ENCODE assay signal across 24 cellular contexts in the genomic region with DNA sequence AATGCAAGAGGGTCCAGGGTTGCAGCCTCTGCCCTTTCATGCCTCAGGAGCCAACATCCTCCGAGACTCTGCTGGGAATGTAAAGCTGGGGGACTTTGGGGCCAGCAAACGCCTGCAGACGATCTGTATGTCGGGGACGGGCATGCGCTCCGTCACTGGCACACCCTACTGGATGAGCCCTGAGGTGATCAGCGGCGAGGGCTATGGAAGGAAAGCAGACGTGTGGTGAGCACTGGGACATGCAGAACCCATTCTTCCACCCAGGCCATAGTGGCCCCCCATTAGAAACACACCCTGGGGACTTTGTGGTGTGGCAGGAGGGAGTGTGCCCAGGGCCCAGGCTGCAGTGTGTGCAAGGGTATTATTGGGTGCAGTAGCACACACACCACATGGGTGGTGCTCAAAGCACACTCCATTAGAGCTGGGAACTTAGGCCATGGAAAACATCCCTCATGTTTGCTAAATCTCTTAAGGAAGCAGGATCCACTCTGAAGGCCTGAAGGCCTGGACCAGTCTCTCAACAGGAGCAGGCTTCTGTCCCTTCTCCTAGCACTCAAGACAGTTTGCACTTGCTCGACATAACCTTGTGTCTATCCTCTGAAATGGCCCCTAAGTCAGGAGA. TPM values are rescaled to one million over a fixed set of nuclear protein-coding genes. Genes with fewer than 3 reads are reported as not detected.
DNase-seq lines count a peak whose midpoint lies in the region; ATAC-seq, FAIRE-seq and TF ChIP-seq lines count a peak whose summit lies in the region.
"Had no signal": no experiment of that assay in that cellular context is flagged by ENCODE, and none has a peak within 500 bp of the region (broad histone marks: within the 10 kb centered on the region; RNA-seq: fewer than 3 reads in every experiment).

No MANE protein-coding gene starts in this region.

- no peak for TF ChIP-seq CTCF in neutrophil (IDR thresholded peaks at IDR 0.05)
- no peak for TF ChIP-seq CTCF in progenitor cell of endocrine pancreas (IDR thresholded peaks at IDR 0.05; ENCODE audit: unreplicated experiment)

- H3K4me3 Mint-ChIP-seq in T-helper 1 cell treated with Interleukin-12 subunit alpha and Interleukin-12 subunit beta and Interleukin-4 antibody, amounts not matched to agents 30 μg/mL and 1 μg/mL, for 36 hours = no peak overlapping the region
- no peak overlapping the region for H3K4me3 Mint-ChIP-seq in activated naive CD8-positive, alpha-beta T cell treated with anti-CD3 and anti-CD28 coated beads for 36 hours
- no peak overlapping the region for H3K4me3 Mint-ChIP-seq in progenitor cell of endocrine pancreas (ENCODE audit: low read depth)
- H3K4me3 Mint-ChIP-seq: WTC11 had no signal

- peak; percentile 48 for FAIRE-seq in HTR-8/SVneo (lab: Jason Lieb, UNC)
- FAIRE-seq: A204.1, frontal cortex, kidney had no signal

- peak overlapping the region; percentile 31 for H3K27ac Mint-ChIP-seq in T-helper 1 cell treated with Interleukin-12 subunit alpha and Interleukin-12 subunit beta and Interleukin-4 antibody, amounts not matched to agents 30 μg/mL and 1 μg/mL, for 36 hours
- peak overlapping the region; percentile 32 for H3K27ac Mint-ChIP-seq in activated naive CD8-positive, alpha-beta T cell treated with anti-CD3 and anti-CD28 coated beads for 36 hours
- H3K27ac Mint-ChIP-seq in progenitor cell of endocrine pancreas = no peak overlapping the region
- H3K27ac Mint-ChIP-seq: WTC11 had no signal

- peaks cover 14 to 16% of the 10 kb centered on the region in 2 experiments for H3K4me1 ChIP-seq in neutrophil (ENCODE audit: control insufficient read depth in 1 of 2, insufficient read depth in 1 of 2, low read depth in 1 of 2, low read length in 1 of 2)

- H3K4me3 ChIP-seq in neutrophil (ENCODE audit: low read depth in 1 of 2, low read length in 1 of 2) = no peak overlapping the region
- H3K4me3 ChIP-seq: BLaER1 treated with 17β-estradiol and CSF1 and Interleukin-3, amounts not matched to agents 10 nM and 100 nM; dorsolateral prefrontal cortex; lung; stomach; upper lobe of right lung had no signal

- H3K27me3 ChIP-seq in neutrophil = no peaks in the 10 kb centered on the region
- H3K27me3 ChIP-seq: BLaER1 treated with 17β-estradiol and CSF1 and Interleukin-3, amounts not matched to agents 10 nM and 100 nM; dorsolateral prefrontal cortex; stomach; upper lobe of right lung had no signal

- no peak for ATAC-seq in HG02973 (IDR thresholded peaks at IDR 0.05; ENCODE audit: unreplicated experiment)
- ATAC-seq: upper lobe of right lung, WTC11 had no signal

- peaks cover 25% of the 10 kb centered on the region for H3K4me1 Mint-ChIP-seq in T-helper 1 cell treated with Interleukin-12 subunit alpha and Interleukin-12 subunit beta and Interleukin-4 antibody, amounts not matched to agents 30 μg/mL and 1 μg/mL, for 36 hours (ENCODE audit: low read depth)
- H3K4me1 Mint-ChIP-seq in activated naive CD8-positive, alpha-beta T cell treated with anti-CD3 and anti-CD28 coated beads for 36 hours = peaks cover 49% of the 10 kb centered on the region
- no peaks in the 10 kb centered on the region for H3K4me1 Mint-ChIP-seq in progenitor cell of endocrine pancreas (ENCODE audit: low read depth)

- H3K27me3 Mint-ChIP-seq in T-helper 1 cell treated with Interleukin-12 subunit alpha and Interleukin-12 subunit beta and Interleukin-4 antibody, amounts not matched to agents 30 μg/mL and 1 μg/mL, for 36 hours (ENCODE audit: low read depth) = no peaks in the 10 kb centered on the region
- no peaks in the 10 kb centered on the region for H3K27me3 Mint-ChIP-seq in activated naive CD8-positive, alpha-beta T cell treated with anti-CD3 and anti-CD28 coated beads for 36 hours
- no peaks in the 10 kb centered on the region for H3K27me3 Mint-ChIP-seq in progenitor cell of endocrine pancreas

- H3K9me3 Mint-ChIP-seq in T-helper 1 cell treated with Interleukin-12 subunit alpha and Interleukin-12 subunit beta and Interleukin-4 antibody, amounts not matched to agents 30 μg/mL and 1 μg/mL, for 36 hours = no peaks in the 10 kb centered on the region
- no peaks in the 10 kb centered on the region for H3K9me3 Mint-ChIP-seq in activated naive CD8-positive, alpha-beta T cell treated with anti-CD3 and anti-CD28 coated beads for 36 hours
- no peaks in the 10 kb centered on the region for H3K9me3 Mint-ChIP-seq in progenitor cell of endocrine pancreas (ENCODE audit: low read depth)
- H3K9me3 Mint-ChIP-seq: WTC11 had no signal

- DNase-seq in T-helper 1 cell (no peak), HTR-8/SVneo (ENCODE audit: insufficient read length, low spot score) (no peak), progenitor cell of endocrine pancreas (ENCODE audit: low spot score, unreplicated experiment) (no peak), putamen (ENCODE audit: low spot score) (no peak)
- DNase-seq in activated naive CD8-positive, alpha-beta T cell treated with anti-CD3 and anti-CD28 coated beads for 36 hours = no peak
- DNase-seq: amygdala; caudate nucleus; DMS79; dorsolateral prefrontal cortex; erythroblast; kidney; NCI-H1105 treated with DMSO at 0.1 percent for 48 hours; SHP77; stimulated activated CD4-positive, alpha-beta T cell treated with anti-CD3 and anti-CD28 coated beads, Interleukin-2, amount 100 ng/mL, for 24 hours; stomach; upper lobe of right lung had no signal

- H3K36me3 ChIP-seq in neutrophil = peaks cover 96% of the 10 kb centered on the region

- H3K36me3 Mint-ChIP-seq in T-helper 1 cell treated with Interleukin-12 subunit alpha and Interleukin-12 subunit beta and Interleukin-4 antibody, amounts not matched to agents 30 μg/mL and 1 μg/mL, for 36 hours (ENCODE audit: low read depth) = peaks cover 49% of the 10 kb centered on the region
- peaks cover 27% of the 10 kb centered on the region for H3K36me3 Mint-ChIP-seq in activated naive CD8-positive, alpha-beta T cell treated with anti-CD3 and anti-CD28 coated beads for 36 hours
- H3K36me3 Mint-ChIP-seq in progenitor cell of endocrine pancreas (ENCODE audit: insufficient read depth) = peaks cover 5% of the 10 kb centered on the region

- no peaks in the 10 kb centered on the region for H3K9me3 ChIP-seq in neutrophil
- H3K9me3 ChIP-seq: BLaER1 treated with 17β-estradiol and CSF1 and Interleukin-3, amounts not matched to agents 10 nM and 100 nM; stomach; upper lobe of right lung had no signal

- H3K27ac ChIP-seq in neutrophil = peak overlapping the region; percentile 100
- H3K27ac ChIP-seq: BLaER1 treated with 17β-estradiol and CSF1 and Interleukin-3, amounts not matched to agents 10 nM and 100 nM; stomach; upper lobe of right lung had no signal

RNA-seq across cellular contexts. Expression of a gene that starts 7.6 kb away (rescaled TPM):
- 100 to 1,000 TPM; 173 to 179 TPM for total RNA-seq in activated naive CD8-positive, alpha-beta T cell treated with anti-CD3 and anti-CD28 coated beads for 36 hours
- 109 and 113 TPM in 2 replicates for total RNA-seq in progenitor cell of endocrine pancreas

RNA-seq across cellular contexts. Expression of a gene that starts 49.3 kb away (rescaled TPM):
- total RNA-seq in activated naive CD8-positive, alpha-beta T cell treated with anti-CD3 and anti-CD28 coated beads for 36 hours = 10 to 100 TPM; 39.1 to 40.9 TPM
- total RNA-seq in progenitor cell of endocrine pancreas = 49.7 and 52.0 TPM in 2 replicates
